8 cellular contexts compared by ENCODE assay signal in genomic region chr18:12883684-12884520, GRCh38. TPM values are rescaled to one million over a fixed set of nuclear protein-coding genes. Genes with fewer than 3 reads are reported as not detected.
DNase-seq lines count a peak whose midpoint lies in the region; TF ChIP-seq lines count a peak whose summit lies in the region.

TSS of gene PTPN2 (minus strand) at chr18:12884237. CDS start at chr18:12884141, 96 bp downstream.

- no peaks in the 10 kb centered on the region for H3K36me3 ChIP-seq in HAP-1 (replicated peaks)
- H3K36me3 ChIP-seq in MG63: no peaks in the 10 kb centered on the region

- H3K4me3 ChIP-seq in HAP-1: peak within 1 kb of the TSS; percentile 83
- H3K4me3 ChIP-seq in MG63: peak within 1 kb of the TSS; percentile 73
- peak within 1 kb of the TSS; percentile 76 for H3K4me3 ChIP-seq in fibroblast of pulmonary artery (replicated peaks; ENCODE audit: low read depth, low read length)

- peaks cover 13% of the 10 kb centered on the region for H3K9me3 Mint-ChIP-seq in nephron progenitor cell
- no peaks in the 10 kb centered on the region for H3K9me3 Mint-ChIP-seq in stimulated activated naive CD8-positive, alpha-beta T cell treated with anti-CD3 and anti-CD28 coated beads, Interleukin-15, Interleukin-2, amounts not matched to agents 100 ng/mL and 50 ng/mL, for 24 hours

- peak; percentile 93 for DNase-seq in G401 (ENCODE audit: low spot score)
- DNase-seq in HAP-1 (ENCODE audit: low spot score in 2 of 2): peak; percentile 82 to 92
- DNase-seq in MG63: peak; percentile 88
- peak; percentile 80 to 81 for DNase-seq in SHP77 (lab: John Stamatoyannopoulos, UW)
- peak; percentile 87 for DNase-seq in activated effector memory CD4-positive, alpha-beta T cell treated with Interleukin-2 at 50 U/mL for 16 hours
- DNase-seq in fibroblast of pulmonary artery (ENCODE audit: low read depth): peak; percentile 96
- DNase-seq in nephron progenitor cell: peak; percentile 90

- H3K36me3 Mint-ChIP-seq in nephron progenitor cell (ENCODE audit: low read depth): peaks cover 26% of the 10 kb centered on the region
- H3K36me3 Mint-ChIP-seq in stimulated activated naive CD8-positive, alpha-beta T cell treated with anti-CD3 and anti-CD28 coated beads, Interleukin-15, Interleukin-2, amounts not matched to agents 100 ng/mL and 50 ng/mL, for 24 hours (ENCODE audit: low read depth): peaks cover 14% of the 10 kb centered on the region

- H3K4me1 Mint-ChIP-seq in nephron progenitor cell: peaks cover 47% of the 10 kb centered on the region
- H3K4me1 Mint-ChIP-seq in stimulated activated naive CD8-positive, alpha-beta T cell treated with anti-CD3 and anti-CD28 coated beads, Interleukin-15, Interleukin-2, amounts not matched to agents 100 ng/mL and 50 ng/mL, for 24 hours (ENCODE audit: low read depth): peaks cover 64% of the 10 kb centered on the region

- H3K9me3 ChIP-seq in HAP-1 (no peaks in the 10 kb centered on the region; the same call in 1 of the 2 replicates), MG63 (no peaks in the 10 kb centered on the region)

- H3K4me1 ChIP-seq in HAP-1: peaks cover 7% of the 10 kb centered on the region

- in situ Hi-C loops in G401 (cut with HindIII; ENCODE audit: low sequenced_read_pairs): no loop called here
- in situ Hi-C loops in HAP-1 (cut with MboI; ENCODE audit: low sequenced_read_pairs): no loop called here

- no peak for TF ChIP-seq CTCF in fibroblast of pulmonary artery (IDR thresholded peaks at IDR 0.05; ENCODE audit: low read length, missing control alignments)
- no peak for TF ChIP-seq CTCF in nephron progenitor cell (IDR thresholded peaks at IDR 0.05)

- peak within 1 kb of the TSS; percentile 90 for H3K4me3 Mint-ChIP-seq in nephron progenitor cell
- H3K4me3 Mint-ChIP-seq in stimulated activated naive CD8-positive, alpha-beta T cell treated with anti-CD3 and anti-CD28 coated beads, Interleukin-15, Interleukin-2, amounts not matched to agents 100 ng/mL and 50 ng/mL, for 24 hours: peak within 1 kb of the TSS; percentile 91

- H3K27me3 Mint-ChIP-seq in nephron progenitor cell (ENCODE audit: low read depth, poor library complexity): peaks cover 16% of the 10 kb centered on the region
- H3K27me3 Mint-ChIP-seq in stimulated activated naive CD8-positive, alpha-beta T cell treated with anti-CD3 and anti-CD28 coated beads, Interleukin-15, Interleukin-2, amounts not matched to agents 100 ng/mL and 50 ng/mL, for 24 hours: no peaks in the 10 kb centered on the region

- peak within 1 kb of the TSS; percentile 95 for H3K27ac Mint-ChIP-seq in nephron progenitor cell
- H3K27ac Mint-ChIP-seq in stimulated activated naive CD8-positive, alpha-beta T cell treated with anti-CD3 and anti-CD28 coated beads, Interleukin-15, Interleukin-2, amounts not matched to agents 100 ng/mL and 50 ng/mL, for 24 hours: peak within 1 kb of the TSS; percentile 91

- H3K27me3 ChIP-seq in HAP-1 (ENCODE audit: low read depth) (no peaks in the 10 kb centered on the region), MG63 (no peaks in the 10 kb centered on the region)

RNA-seq across cellular contexts. Expression of gene PTPN2, which starts in this region (rescaled TPM):
- total RNA-seq in G401 (2014; rRNA removed; shearing (Covaris generic)): 29.8 and 52.8 TPM in 2 replicates
- total RNA-seq in MG63 (2014; rRNA removed; shearing (Covaris generic); ENCODE audit: low replicate concordance): 23.3 and 25.1 TPM in 2 replicates

Comparison
In these comparisons a context has a peak if more than half of its experiments do, and no peak if none do; other contexts are left out.
1. Peak in every context shown above with its lines: DNase-seq and H3K4me3 ChIP-seq.